8 cellular contexts compared by ENCODE assay signal in genomic region chr14:92690171-92691011, GRCh38. TPM values are rescaled to one million over a fixed set of nuclear protein-coding genes. Genes with fewer than 3 reads are reported as not detected.
DNase-seq lines count a peak whose midpoint lies in the region; ATAC-seq, FAIRE-seq and TF ChIP-seq lines count a peak whose summit lies in the region.

No MANE protein-coding gene starts in this region.

- TF ChIP-seq POLR2A in HepG2 (IDR thresholded peaks at IDR 0.05; ENCODE audit: insufficient read depth in 1 of 2, low read depth in 2 of 2, low read length in 2 of 2), result no peak

- peaks cover 10% of the 10 kb centered on the region for H3K4me1 Mint-ChIP-seq in activated naive CD8-positive, alpha-beta T cell treated with anti-CD3 and anti-CD28 coated beads, Interleukin-2, amount 10 ng/mL, durations not matched to agents 7 days and 5 days

- H3K4me2 ChIP-seq in HepG2 (ENCODE audit: low read depth, low read length), result no peak overlapping the region

- TF ChIP-seq EP300 in HepG2 (IDR thresholded peaks at IDR 0.05; ENCODE audit: low read depth in 2 of 2, low read length in 2 of 2), result no peak
- TF ChIP-seq EP300 in HepG2 (CRISPR knock-in tag; IDR thresholded peaks at IDR 0.05; ENCODE audit: borderline replicate concordance), result no peak

- peak; percentile 50 for TF ChIP-seq CTCF in cardiac muscle cell (IDR thresholded peaks at IDR 0.05; ENCODE audit: low read depth, low read length)
- peak; percentile 71 for TF ChIP-seq CTCF in HepG2 (CRISPR knock-in tag; IDR thresholded peaks at IDR 0.05)

- peaks cover 10% of the 10 kb centered on the region; the same call in 1 of the 2 replicates for H4K20me1 ChIP-seq in HepG2 (ENCODE audit: insufficient read depth, low read length)

- no peak overlapping the region for H3K4me3 Mint-ChIP-seq in activated naive CD8-positive, alpha-beta T cell treated with anti-CD3 and anti-CD28 coated beads, Interleukin-2, amount 10 ng/mL, durations not matched to agents 7 days and 5 days

- FAIRE-seq in HepG2 (lab: Jason Lieb, UNC), result peak; percentile 39

- H3K79me2 ChIP-seq in HepG2 (ENCODE audit: insufficient read depth, low read length), result no peaks in the 10 kb centered on the region

- POLR2A ChIA-PET in activated naive CD8-positive, alpha-beta T cell treated with anti-CD3 and anti-CD28 coated beads, Interleukin-2, amount 10 ng/mL, durations not matched to agents 7 days and 5 days (lab: Charles Lee), result interaction anchor here (1.3 kb wide), 1 partner anchor 16 kb away, joined by 4 read pairs; no protein-coding TSS in a partner anchor
- POLR2A ChIA-PET in HepG2 (lab: Yijun Ruan, JAX), result interaction anchor here (0.5 kb wide), 1 partner anchor 1142 kb away, joined by 3 read pairs; no protein-coding TSS in a partner anchor

- DNase-seq in cardiac muscle cell (ENCODE audit: low read depth in 1 of 2, low spot score in 1 of 2) (peak; percentile 64 to 69), Right ventricle myocardium inferior (ENCODE audit: missing footprints) (no peak), NCI-H1436 (lab: John Stamatoyannopoulos, UW) (peak; percentile 65), HepG2 (ENCODE audit: low spot score) (peak; percentile 45), KG1 (lab: John Stamatoyannopoulos, UW) (no peak), cortex of kidney (lab: John Stamatoyannopoulos, UW) (no peak), NCI-H187 (lab: John Stamatoyannopoulos, UW) (no peak)
- DNase-seq in activated naive CD8-positive, alpha-beta T cell treated with anti-CD3 and anti-CD28 coated beads, Interleukin-2, amount 10 ng/mL, durations not matched to agents 7 days and 5 days, result no peak

- TF ChIP-seq RAD21 in HepG2 (CRISPR knock-in tag; IDR thresholded peaks at IDR 0.05), result no peak

- H3K4me3 ChIP-seq in cardiac muscle cell, result no peak overlapping the region
- no peak overlapping the region for H3K4me3 ChIP-seq in HepG2 (replicated peaks in 1 of 3; ENCODE audit: insufficient read depth in 1 of 3, low read depth in 2 of 3, low read length in 3 of 3)

- H3K4me1 ChIP-seq in cardiac muscle cell (ENCODE audit: low read depth) (no peaks in the 10 kb centered on the region), HepG2 (ENCODE audit: insufficient read depth, low read length) (peaks cover 24% of the 10 kb centered on the region)

- CTCF ChIA-PET in HepG2 (lab: Yijun Ruan, JAX; ENCODE audit: low intra/inter-chr PET ratio, low total read pairs), result no interaction called here

- peaks cover 12% of the 10 kb centered on the region for H3K36me3 Mint-ChIP-seq in activated naive CD8-positive, alpha-beta T cell treated with anti-CD3 and anti-CD28 coated beads, Interleukin-2, amount 10 ng/mL, durations not matched to agents 7 days and 5 days

- in situ Hi-C loops in HepG2 (cut with HindIII; ENCODE audit: extremely low pct_ligation_motif_present, low pct_unique_long_range_greater_than_20kb), result no loop called here

- BruUV-seq in HepG2 (replicated peaks; lab: Mats Ljungman, UMichigan), result no TSS peak

- H3K36me3 ChIP-seq in cardiac muscle cell (no peaks in the 10 kb centered on the region), HepG2 (replicated peaks in 1 of 2; ENCODE audit: control insufficient read depth in 1 of 2, insufficient read depth in 2 of 2, low read length in 2 of 2) (peaks cover 4 to 5% of the 10 kb centered on the region in 2 experiments; a peak in 3 of 5 replicates)

- no peaks in the 10 kb centered on the region for H3K9me3 Mint-ChIP-seq in activated naive CD8-positive, alpha-beta T cell treated with anti-CD3 and anti-CD28 coated beads, Interleukin-2, amount 10 ng/mL, durations not matched to agents 7 days and 5 days

- H3K27ac Mint-ChIP-seq in activated naive CD8-positive, alpha-beta T cell treated with anti-CD3 and anti-CD28 coated beads, Interleukin-2, amount 10 ng/mL, durations not matched to agents 7 days and 5 days, result peak overlapping the region; percentile 48

- H3K27ac ChIP-seq in cardiac muscle cell, result no peak overlapping the region
- H3K27ac ChIP-seq in HepG2 (ENCODE audit: extremely low read length, insufficient read depth, low read length), result no peak overlapping the region

- H3K27me3 ChIP-seq in cardiac muscle cell, result peaks cover 18% of the 10 kb centered on the region
- H3K27me3 ChIP-seq in HepG2 (ENCODE audit: control insufficient read depth in 1 of 2, insufficient read depth in 2 of 2, low read length in 2 of 2), result no peaks in the 10 kb centered on the region

- intact Hi-C loops in Right ventricle myocardium inferior (cut with DNase I), result no loop called here
- intact Hi-C loops in HepG2 (cut with micrococcal nuclease; ENCODE audit: unreplicated experiment), result no loop called here

- H3K9ac ChIP-seq in HepG2 (ENCODE audit: insufficient read depth, low read depth, low read length), result no peak overlapping the region

- H3K9me3 ChIP-seq in cardiac muscle cell (ENCODE audit: low read depth), result no peaks in the 10 kb centered on the region
- H3K9me3 ChIP-seq in HepG2 (ENCODE audit: low read length), result no peaks in the 10 kb centered on the region

- H3K27me3 Mint-ChIP-seq in activated naive CD8-positive, alpha-beta T cell treated with anti-CD3 and anti-CD28 coated beads, Interleukin-2, amount 10 ng/mL, durations not matched to agents 7 days and 5 days, result no peaks in the 10 kb centered on the region

- 75% methylated on average over 10 of the region's 13 CpGs for WGBS in HepG2 (ENCODE audit: low lambda C conversion rate)

- no peak overlapping the region for H2AFZ ChIP-seq in HepG2 (ENCODE audit: low read length)

- ATAC-seq in Right ventricle myocardium inferior, result no peak
- ATAC-seq in activated naive CD8-positive, alpha-beta T cell treated with anti-CD3 and anti-CD28 coated beads, Interleukin-2, amount 10 ng/mL, durations not matched to agents 7 days and 5 days (ENCODE audit: low read depth), result no peak
- ATAC-seq in HepG2, result peak; percentile 71

TF ChIP-seq in HepG2, 621 proteins besides CTCF, POLR2A, EP300 and RAD21 (continues in another document):
- peak; percentile 33; the same call in 1 of the 2 replicates for TF ChIP-seq ZNF121 (CRISPR knock-in tag; IDR thresholded peaks at IDR 0.05)
- TF ChIP-seq STAG1 (CRISPR knock-in tag; IDR thresholded peaks at IDR 0.05), result peak; percentile 57
- TF ChIP-seq ZNF687 (CRISPR knock-in tag; IDR thresholded peaks at IDR 0.05), result peak; percentile 45
- no peak for TF ChIP-seq NONO (IDR thresholded peaks at IDR 0.05)
- TF ChIP-seq NONO (CRISPR knock-in tag; conservative IDR thresholded peaks at IDR 0.05), result 0 out of 2 replicates have a peak, but pooled peaks have one; percentile 22

RNA-seq across cellular contexts. Expression of gene LGMN, which starts 58.0 kb away (rescaled TPM):
- total RNA-seq in cardiac muscle cell, result 243 and 244 TPM in 2 replicates
- polyA plus RNA-seq in cardiac muscle cell, result 205 and 275 TPM in 2 replicates
- 122 TPM for total RNA-seq in Right ventricle myocardium inferior
- 10 to 100 TPM; 13.4 to 16.7 TPM for total RNA-seq in activated naive CD8-positive, alpha-beta T cell treated with anti-CD3 and anti-CD28 coated beads, Interleukin-2, amount 10 ng/mL, durations not matched to agents 7 days and 5 days
- 10.4 and 28.9 TPM in 2 replicates for total RNA-seq in HepG2 (2016; rRNA removed; fragmentation: Illumina TruSeq; extraction: Trizol)
- 3.0 and 5.2 TPM in 2 replicates for total RNA-seq in HepG2 (2016; cell fraction: cytosol; rRNA removed; fragmentation: Illumina TruSeq; extraction: Trizol; ENCODE audit: low read depth)
- 10.1 and 29.2 TPM in 2 replicates for total RNA-seq in HepG2 (2016; cell fraction: insoluble cytoplasmic fraction; rRNA removed; fragmentation: Illumina TruSeq; extraction: Trizol)
- 6.4 and 6.6 TPM in 2 replicates for total RNA-seq in HepG2 (2016; cell fraction: membrane; rRNA removed; fragmentation: Illumina TruSeq; extraction: Trizol)
- total RNA-seq in HepG2 (2016; cell fraction: nucleus; rRNA removed; fragmentation: Illumina TruSeq; extraction: Trizol), result 26.8 and 34.0 TPM in 2 replicates
- polyA plus RNA-seq in HepG2 (2011; rRNA removed), result 76.4 and 83.6 TPM in 2 replicates
- 76.0 and 85.2 TPM in 2 replicates for polyA plus RNA-seq in HepG2 (2011; cell fraction: cytosol; rRNA removed)
- 50.5 and 61.9 TPM in 2 replicates for polyA plus RNA-seq in HepG2 (2011; cell fraction: nucleus; rRNA removed)
- polyA plus RNA-seq in HepG2 (2012), result 45.0 and 57.9 TPM in 2 replicates
- polyA plus RNA-seq in HepG2 (2016; cell fraction: cytosol; fragmentation: Illumina TruSeq; extraction: Trizol; ENCODE audit: low read depth), result 3.5 and 4.0 TPM in 2 replicates
- 12.3 and 12.9 TPM in 2 replicates for polyA plus RNA-seq in HepG2 (2016; cell fraction: insoluble cytoplasmic fraction; fragmentation: Illumina TruSeq; extraction: Trizol; ENCODE audit: low read depth)
- 4.3 and 4.4 TPM in 2 replicates for polyA plus RNA-seq in HepG2 (2016; cell fraction: membrane; fragmentation: Illumina TruSeq; extraction: Trizol; ENCODE audit: low read depth)
- 46.4 and 49.9 TPM in 2 replicates for polyA plus RNA-seq in HepG2 (2016; cell fraction: nucleus; fragmentation: Illumina TruSeq; extraction: Trizol; ENCODE audit: insufficient read depth, low read depth)
- 30.5 and 33.0 TPM in 2 replicates for polyA minus RNA-seq in HepG2 (2011; rRNA and poly(A)+ RNA removed; ENCODE audit: low replicate concordance)
- polyA minus RNA-seq in HepG2 (2011; cell fraction: cytosol; rRNA and poly(A)+ RNA removed), result 17.5 and 19.4 TPM in 2 replicates
- 14.9 and 23.0 TPM in 2 replicates for polyA minus RNA-seq in HepG2 (2011; cell fraction: nucleus; rRNA and poly(A)+ RNA removed)

Comparison
In these comparisons a context has a peak if more than half of its experiments do, and no peak if none do; other contexts are left out.
1. DNase-seq: peak in cardiac muscle cell (2 of 2), NCI-H1436 (single experiment) and HepG2 (single experiment); none in Right ventricle myocardium inferior (single experiment), activated naive CD8-positive, alpha-beta T cell treated with anti-CD3 and anti-CD28 coated beads, Interleukin-2, amount 10 ng/mL, durations not matched to agents 7 days and 5 days (single experiment), KG1 (single experiment), cortex of kidney (single experiment) and NCI-H187 (0 of 2).